Comparison of ENCODE assay signal across 9 cellular contexts in genomic region chr12:81610955-81611889, GRCh38.
DNase-seq lines count a peak whose midpoint lies in the region; ATAC-seq, FAIRE-seq and TF ChIP-seq lines count a peak whose summit lies in the region.
"Had no signal": no experiment of that assay in that cellular context is flagged by ENCODE, and none has a peak within 500 bp of the region (broad histone marks: within the 10 kb centered on the region; RNA-seq: fewer than 3 reads in every experiment).

No MANE protein-coding gene starts in this region.

- POLR2A ChIA-PET in AG04449 (lab: Yijun Ruan, JAX) (no interaction called here), GM12878 (lab: Charles Lee) (interaction anchor here (1.1 kb wide), 1 partner anchor 9 kb away, joined by 3 read pairs; no protein-coding TSS in a partner anchor)

- no peak overlapping the region for H3K9ac ChIP-seq in GM12878 (ENCODE audit: control insufficient read depth, insufficient read depth, low read length)

- no peaks in the 10 kb centered on the region for H3K79me2 ChIP-seq in GM12878 (ENCODE audit: control insufficient read depth, insufficient read depth, low read length)

- intact Hi-C loops in GM12878 (cut with micrococcal nuclease; ENCODE audit: unreplicated experiment) = no loop called here
- intact Hi-C loops in left colon (cut with DNase I, micrococcal nuclease) = no loop called here
- intact Hi-C loops in prostate gland (cut with DNase I) = no loop called here

- peaks cover 9% of the 10 kb centered on the region for H3K27me3 Mint-ChIP-seq in type B pancreatic cell
- H3K27me3 Mint-ChIP-seq: brain had no signal

- WGBS in GM12878 (ENCODE audit: insufficient coverage, insufficient replicate concordance, low lambda C conversion rate, missing lambda C conversion rate) = 26% methylated on average over 18 of the region's 18 CpGs
- whole genome bisulfite sequencing in prostate gland = 81% methylated on average over 18 of the region's 18 CpGs

- no peak overlapping the region for H3K27ac Mint-ChIP-seq in type B pancreatic cell
- H3K27ac Mint-ChIP-seq: brain had no signal

- no peak overlapping the region for H3K4me2 ChIP-seq in GM12878 (ENCODE audit: control insufficient read depth, insufficient read depth)

- H3K9me3 Mint-ChIP-seq in type B pancreatic cell = no peaks in the 10 kb centered on the region
- H3K9me3 Mint-ChIP-seq: brain had no signal

- peak; percentile 88 for ATAC-seq in GM18868 (IDR thresholded peaks at IDR 0.05; ENCODE audit: unreplicated experiment)
- ATAC-seq in GM12878 = peak; percentile 98
- no peak for ATAC-seq in left colon

- TF ChIP-seq CTCF in AG04449 (IDR thresholded peaks at IDR 0.05; ENCODE audit: insufficient read depth, low read length, missing control alignments) (peak; percentile 12), HL-60 (IDR thresholded peaks at IDR 0.05; ENCODE audit: insufficient read depth, low read length) (peak; percentile 17), GM12878 (IDR thresholded peaks at IDR 0.05 in 2 of 3, conservative IDR thresholded peaks at IDR 0.05 in 1 of 3; ENCODE audit: control insufficient read depth in 2 of 3, extremely low read depth in 1 of 3, insufficient read depth in 1 of 3, low read depth in 3 of 3, low read length in 3 of 3) (peak; percentile 34 to 57 (median 54); a peak in 4 of 6 replicates), type B pancreatic cell (conservative IDR thresholded peaks at IDR 0.05) (peak; percentile 43), prostate gland (IDR thresholded peaks at IDR 0.05) (no peak)

- H3K4me1 ChIP-seq in GM12878 (ENCODE audit: control insufficient read depth, insufficient read depth, low read length) (no peaks in the 10 kb centered on the region), prostate gland (replicated peaks) (no peaks in the 10 kb centered on the region)

- H3K27ac ChIP-seq in HL-60 (replicated peaks) (no peak overlapping the region), GM12878 (ENCODE audit: control insufficient read depth, insufficient read depth) (no peak overlapping the region), prostate gland (no peak overlapping the region)

- SMC1A ChIA-PET in GM12878 (lab: Charles Lee; ENCODE audit: uncharacterized antibody, unreplicated experiment) = interaction anchor here (1.3 to 1.6 kb wide), 3 partner anchors 22 to 756 kb away, joined by 3 to 4 read pairs (median 3); no protein-coding TSS in a partner anchor

- no peak overlapping the region for H3K4me3 Mint-ChIP-seq in type B pancreatic cell
- H3K4me3 Mint-ChIP-seq: brain had no signal

- in situ Hi-C loops in GM12878 (cut with MboI) = no loop called here

- no peaks in the 10 kb centered on the region for H3K4me1 Mint-ChIP-seq in type B pancreatic cell (ENCODE audit: unreplicated experiment)

- RAD21 ChIA-PET in GM12878 (lab: Charles Lee; ENCODE audit: unreplicated experiment) = interaction anchor here (0.7 to 2.1 kb wide), 8 partner anchors 10 to 747 kb away, joined by 3 to 8 read pairs (median 3); partner anchors contain the start of genes CCDC59 and METTL25

- 0 out of 2 replicates have a peak, but pooled peaks have one; percentile 19 for TF ChIP-seq RAD21 in GM12878 (IDR thresholded peaks at IDR 0.05; ENCODE audit: insufficient read depth, low read depth, low read length)

- H3K9me3 ChIP-seq in GM12878 (replicated peaks; ENCODE audit: control insufficient read depth, insufficient read depth, low read length) = no peaks in the 10 kb centered on the region
- H3K9me3 ChIP-seq in prostate gland = no peaks in the 10 kb centered on the region

- no peak for DNase-seq in AG04449 (ENCODE audit: low read depth, low spot score)
- peak in 1 of 2 experiments; percentile 14 for DNase-seq in HL-60 (ENCODE audit: low read depth in 1 of 2, low spot score in 1 of 2)
- no peak for DNase-seq in GM12878 (ENCODE audit: low read depth, low spot score)
- no peak for DNase-seq in type B pancreatic cell (ENCODE audit: extremely low spot score, unreplicated experiment)
- no peak for DNase-seq in stimulated activated CD4-positive, alpha-beta T cell treated with anti-CD3 and anti-CD28 coated beads, Interleukin-4, amount 100 ng/mL, for 24 hours
- DNase-seq in left colon = no peak
- DNase-seq in prostate gland (ENCODE audit: low spot score) = no peak

- FAIRE-seq in GM12878 (lab: Jason Lieb, UNC) = no peak

- H3K4me3 ChIP-seq in AG04449 (ENCODE audit: low read depth, low read length) = no peak overlapping the region
- no peak overlapping the region for H3K4me3 ChIP-seq in HL-60 (replicated peaks; ENCODE audit: insufficient read depth, low read length)
- no peak overlapping the region for H3K4me3 ChIP-seq in GM12878
- no peak overlapping the region for H3K4me3 ChIP-seq in prostate gland

- H3K27me3 ChIP-seq in HL-60 (ENCODE audit: insufficient read depth, poor library complexity, severe bottlenecking) (no peaks in the 10 kb centered on the region), GM12878 (replicated peaks in 1 of 2; ENCODE audit: control insufficient read depth in 2 of 2, insufficient read depth in 2 of 2, low read length in 1 of 2) (no peaks in the 10 kb centered on the region), prostate gland (replicated peaks; ENCODE audit: insufficient read depth) (no peaks in the 10 kb centered on the region)

- TF ChIP-seq POLR2A in GM12878 (IDR thresholded peaks at IDR 0.05; ENCODE audit: low read depth, low read length) (no peak), prostate gland (IDR thresholded peaks at IDR 0.05) (no peak)

- no peaks in the 10 kb centered on the region for H3K36me3 Mint-ChIP-seq in type B pancreatic cell
- H3K36me3 Mint-ChIP-seq: brain had no signal

- no peak overlapping the region for H2AFZ ChIP-seq in GM12878 (ENCODE audit: control insufficient read depth, low read depth, low read length)

- H3K36me3 ChIP-seq in GM12878 (ENCODE audit: control insufficient read depth in 2 of 2, insufficient read depth in 2 of 2, low read length in 1 of 2) (no peaks in the 10 kb centered on the region), prostate gland (no peaks in the 10 kb centered on the region)

- BruUV-seq in GM12878 (replicated peaks; lab: Mats Ljungman, UMichigan) = no TSS peak

- CTCF ChIA-PET in AG04449 (lab: Yijun Ruan, JAX) = interaction anchor here (1.0 to 2.3 kb wide), 3 partner anchors 17 to 97 kb away, joined by 3 to 9 read pairs (median 4); no protein-coding TSS in a partner anchor
- CTCF ChIA-PET in GM12878 (lab: Yijun Ruan, JAX) = interaction anchor here (0.5 to 3.9 kb wide), 19 partner anchors 10 to 749 kb away, joined by 3 to 27 read pairs (median 4); partner anchors contain the start of genes CCDC59 and METTL25

- no peaks in the 10 kb centered on the region for H4K20me1 ChIP-seq in GM12878 (ENCODE audit: control insufficient read depth, insufficient read depth)

- no peak for TF ChIP-seq EP300 in GM12878 (IDR thresholded peaks at IDR 0.05; ENCODE audit: borderline replicate concordance in 1 of 2, control insufficient read depth in 1 of 2, low read depth in 2 of 2, low read length in 2 of 2)

TF ChIP-seq in GM12878, 131 proteins besides CTCF, POLR2A, EP300 and RAD21:
- TF ChIP-seq MTA2 (IDR thresholded peaks at IDR 0.05; ENCODE audit: low read depth) (no peak), CBX5 (IDR thresholded peaks at IDR 0.05; ENCODE audit: low read depth) (no peak), EGR1 (IDR thresholded peaks at IDR 0.05; ENCODE audit: borderline replicate concordance in 1 of 2, low read depth in 2 of 2, low read length in 2 of 2) (no peak), NBN (IDR thresholded peaks at IDR 0.05) (no peak), USF2 (IDR thresholded peaks at IDR 0.05; ENCODE audit: borderline replicate concordance, low read depth, low read length) (no peak), STAT3 (IDR thresholded peaks at IDR 0.05; ENCODE audit: low read depth, low read length) (no peak), MEF2B (IDR thresholded peaks at IDR 0.05; ENCODE audit: partially characterized antibody, poor library complexity, severe bottlenecking) (no peak), NR2C2 (IDR thresholded peaks at IDR 0.05; ENCODE audit: borderline replicate concordance, control insufficient read depth, insufficient read length, low read depth) (no peak), SIN3A (IDR thresholded peaks at IDR 0.05; ENCODE audit: low read depth, low read length) (no peak)

Comparison
In these comparisons a context has a peak if more than half of its experiments do, and no peak if none do; other contexts are left out.
1. CTCF ChIP-seq: peak in AG04449 (single experiment), HL-60 (single experiment), GM12878 (3 of 3) and type B pancreatic cell (single experiment); none in prostate gland (0 of 4).